Comparison of ENCODE assay signal across 8 cellular contexts in genomic region chr1:155125946-155126493, GRCh38. TPM values are rescaled to one million over a fixed set of nuclear protein-coding genes. Genes with fewer than 3 reads are reported as not detected.
DNase-seq lines count a peak whose midpoint lies in the region; ATAC-seq and TF ChIP-seq lines count a peak whose summit lies in the region.

No MANE protein-coding gene starts in this region.

- H3K9me3 Mint-ChIP-seq in osteocyte (ENCODE audit: unreplicated experiment), result no peaks in the 10 kb centered on the region

- H3K4me1 Mint-ChIP-seq in osteocyte (ENCODE audit: unreplicated experiment), result peaks cover 68% of the 10 kb centered on the region

- peak overlapping the region; percentile 100 for H3K27ac ChIP-seq in VCaP

- intact Hi-C loops in Right ventricle myocardium inferior (cut with DNase I), result loop anchor here (2.0 kb wide), 1 partner anchor 31 kb away; no protein-coding TSS in a partner anchor

- H3K4me3 Mint-ChIP-seq in osteocyte (ENCODE audit: unreplicated experiment), result peak overlapping the region; percentile 73

- H3K27me3 Mint-ChIP-seq in osteocyte (ENCODE audit: unreplicated experiment), result peaks cover 3% of the 10 kb centered on the region

- no peaks in the 10 kb centered on the region for H3K36me3 Mint-ChIP-seq in osteocyte (ENCODE audit: unreplicated experiment)

- DNase-seq in Daoy (ENCODE audit: low read depth) (peak; percentile 49), Right ventricle myocardium inferior (ENCODE audit: missing footprints) (peak; percentile 76), osteocyte (ENCODE audit: extremely low spot score, unreplicated experiment) (no peak), NCI-H2171 treated with DMSO at 0.1 percent for 48 hours (lab: John Stamatoyannopoulos, UW) (no peak)

- TF ChIP-seq CTCF in VCaP (conservative IDR thresholded peaks at IDR 0.05), result no peak
- TF ChIP-seq CTCF in osteocyte (IDR thresholded peaks at IDR 0.05), result no peak

- peak overlapping the region; percentile 92 for H3K27ac Mint-ChIP-seq in osteocyte (ENCODE audit: unreplicated experiment)

- peak; percentile 21 for ATAC-seq in Right ventricle myocardium inferior
- ATAC-seq in GM19397 (IDR thresholded peaks at IDR 0.05; ENCODE audit: unreplicated experiment), result no peak
- no peak for ATAC-seq in HG02840 (IDR thresholded peaks at IDR 0.05; ENCODE audit: low FRiP score, unreplicated experiment)
- no peak for ATAC-seq in HG03108 (IDR thresholded peaks at IDR 0.05; ENCODE audit: unreplicated experiment)

RNA-seq across cellular contexts. Expression of gene EFNA1, which starts 1.7 kb away (rescaled TPM):
- total RNA-seq in Daoy (2014; rRNA removed; shearing (Covaris generic)), result 24.6 and 34.5 TPM in 2 replicates
- total RNA-seq in Right ventricle myocardium inferior (43.9 TPM), osteocyte (29.3 and 31.3 TPM in 2 replicates)

RNA-seq across cellular contexts. Expression of gene SLC50A1, which starts 9.6 kb away (rescaled TPM):
- 14.9 and 28.7 TPM in 2 replicates for total RNA-seq in Daoy (2014; rRNA removed; shearing (Covaris generic))
- total RNA-seq in Right ventricle myocardium inferior (9.3 TPM), osteocyte (26.5 and 26.6 TPM in 2 replicates)

RNA-seq across cellular contexts. Expression of gene DPM3, which starts 14.3 kb away (rescaled TPM):
- 5.0 and 66.4 TPM in 2 replicates for total RNA-seq in Daoy (2014; rRNA removed; shearing (Covaris generic))
- total RNA-seq in Right ventricle myocardium inferior (55.7 TPM), osteocyte (61.3 and 64.4 TPM in 2 replicates)

RNA-seq across cellular contexts. Expression of gene KRTCAP2, which starts 47.1 kb away (rescaled TPM):
- total RNA-seq in Daoy (2014; rRNA removed; shearing (Covaris generic)), result 123 and 131 TPM in 2 replicates
- 118 TPM for total RNA-seq in Right ventricle myocardium inferior
- 190 and 201 TPM in 2 replicates for total RNA-seq in osteocyte

RNA-seq across cellular contexts. Expression of gene EFNA3, which starts 47.4 kb away (rescaled TPM):
- total RNA-seq in Daoy (2014; rRNA removed; shearing (Covaris generic)), result 1.1 and 2.4 TPM in 2 replicates
- total RNA-seq in Right ventricle myocardium inferior (1.1 TPM), osteocyte (2.1 and 2.9 TPM in 2 replicates)

Comparison
In these comparisons a context has a peak if more than half of its experiments do, and no peak if none do; other contexts are left out.
1. DNase-seq: peak in Daoy (single experiment) and Right ventricle myocardium inferior (single experiment); none in osteocyte (single experiment) and NCI-H2171 treated with DMSO at 0.1 percent for 48 hours (single experiment).